ENCODE assay signal across 7 cellular contexts in genomic region chr1:206334481-206334880, GRCh38.
DNase-seq lines count a peak whose midpoint lies in the region; ATAC-seq, FAIRE-seq and TF ChIP-seq lines count a peak whose summit lies in the region.
"Not testable (repeated sequence)": the region's sequence is repeated elsewhere in the genome, so short reads cannot be mapped to it uniquely, and the experiment has no call there.

No MANE protein-coding gene starts in this region.

- H3K27ac Mint-ChIP-seq in astrocyte (ENCODE audit: unreplicated experiment): not testable (repeated sequence)

- not testable (repeated sequence) for H3K9me3 Mint-ChIP-seq in astrocyte (ENCODE audit: unreplicated experiment)

- FAIRE-seq in astrocyte (lab: Jason Lieb, UNC): not testable (repeated sequence)

- H3K79me2 ChIP-seq in astrocyte (ENCODE audit: insufficient read depth, low read length): not testable (repeated sequence)

- H4K20me1 ChIP-seq in astrocyte (ENCODE audit: insufficient read depth, low read length): not testable (repeated sequence)

- TF ChIP-seq CTCF in astrocyte (IDR thresholded peaks at IDR 0.05; ENCODE audit: insufficient read depth, low read depth, low read length); heart right ventricle (IDR thresholded peaks at IDR 0.05); lower lobe of right lung (IDR thresholded peaks at IDR 0.05): not testable (repeated sequence)

- not testable (repeated sequence) for H3K4me3 ChIP-seq in astrocyte (ENCODE audit: insufficient read depth, low read depth, low read length); heart right ventricle; lower lobe of right lung

- 53% methylated on average over 3 of the region's 3 CpGs for WGBS in heart right ventricle, 2 donors

- H2AFZ ChIP-seq in astrocyte (ENCODE audit: low read depth, low read length): not testable (repeated sequence)

- H3K4me1 ChIP-seq in astrocyte (ENCODE audit: insufficient read depth, low read length); heart right ventricle; lower lobe of right lung: not testable (repeated sequence)

- intact Hi-C loops in heart right ventricle (cut with DNase I); lower lobe of right lung (cut with DNase I): not testable (repeated sequence)

- ATAC-seq in heart right ventricle (peak in 6 of 8 donors; percentile 70 to 89 (median 82)), lower lobe of right lung (peak; percentile 62 to 93)

- not testable (repeated sequence) for H3K4me3 Mint-ChIP-seq in astrocyte (ENCODE audit: unreplicated experiment)

- H3K36me3 Mint-ChIP-seq in astrocyte (ENCODE audit: low read depth, unreplicated experiment): not testable (repeated sequence)

- not testable (repeated sequence) for H3K27ac ChIP-seq in astrocyte (ENCODE audit: low read depth, low read length); heart right ventricle; lower lobe of right lung

- H3K9ac ChIP-seq in astrocyte (ENCODE audit: low read length): not testable (repeated sequence)

- DNase-seq in G401 (ENCODE audit: low spot score): peak; percentile 45
- peak; percentile 29 for DNase-seq in NCI-H1436 (lab: John Stamatoyannopoulos, UW)
- peak; percentile 73 for DNase-seq in NCI-H226
- DNase-seq in astrocyte (ENCODE audit: low read depth): peak; percentile 64
- DNase-seq in dermis blood vessel endothelial cell: peak; percentile 0
- not testable (repeated sequence) for DNase-seq in heart right ventricle, lower lobe of right lung

- H3K9me3 ChIP-seq in astrocyte (ENCODE audit: insufficient read depth, low read depth, low read length); heart right ventricle; lower lobe of right lung: not testable (repeated sequence)

- not testable (repeated sequence) for H3K36me3 ChIP-seq in astrocyte (ENCODE audit: insufficient read depth, low read length); heart right ventricle; lower lobe of right lung

- not testable (repeated sequence) for H3K27me3 ChIP-seq in astrocyte (ENCODE audit: insufficient read depth, low read length); heart right ventricle; lower lobe of right lung (ENCODE audit: low read depth)

- not testable (repeated sequence) for H3K4me1 Mint-ChIP-seq in astrocyte (ENCODE audit: low read depth, unreplicated experiment)

- H3K4me2 ChIP-seq in astrocyte (ENCODE audit: low read length): not testable (repeated sequence)

- in situ Hi-C loops in G401 (cut with HindIII; ENCODE audit: low sequenced_read_pairs): not testable (repeated sequence)

- H3K27me3 Mint-ChIP-seq in astrocyte (ENCODE audit: low read depth, unreplicated experiment): not testable (repeated sequence)
